Comparison of ENCODE assay signal across 8 cellular contexts in the genomic region with DNA sequence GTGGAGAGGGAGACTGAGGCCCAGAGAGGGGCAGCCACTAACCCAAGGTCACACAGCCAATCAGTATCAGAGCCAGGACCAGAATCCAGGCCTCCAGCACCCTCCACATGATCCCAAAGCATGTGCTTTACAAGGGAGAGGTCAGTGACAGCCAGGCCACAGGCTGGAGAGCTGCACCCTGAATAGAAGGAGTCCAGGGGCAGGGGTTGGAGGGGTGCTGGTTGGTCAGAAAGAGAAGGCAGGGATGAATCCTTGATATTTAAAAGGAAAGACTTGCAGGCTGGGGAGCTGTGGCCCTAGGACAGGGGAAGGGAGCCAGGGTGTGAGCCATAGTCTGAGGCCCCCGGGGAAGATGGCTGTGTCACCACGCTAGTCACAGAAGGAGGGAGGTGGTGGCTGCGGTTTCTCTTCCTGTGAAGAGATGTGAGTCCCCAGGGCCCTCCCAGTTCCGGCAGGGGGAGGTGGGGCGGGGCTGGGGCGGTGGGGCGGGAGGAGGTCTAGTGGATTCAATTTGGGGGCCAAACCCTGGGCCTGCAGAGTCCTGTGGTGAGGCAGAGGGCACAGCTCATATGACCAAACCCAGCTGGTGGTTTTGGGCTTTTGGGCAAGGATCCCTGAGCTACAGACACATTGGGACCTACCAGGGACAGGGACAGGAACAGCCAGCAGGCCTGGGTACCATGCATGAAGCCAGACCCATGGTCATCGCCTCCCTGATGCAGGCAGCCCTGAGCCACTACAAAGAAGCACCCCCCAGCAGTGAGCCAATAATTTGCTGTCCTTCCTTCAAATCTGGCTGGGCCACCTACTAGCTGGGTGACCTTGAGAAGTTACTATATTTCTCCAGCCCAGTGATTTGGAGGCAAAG. TPM values are rescaled to one million over a fixed set of nuclear protein-coding genes. Genes with fewer than 3 reads are reported as not detected.
A peak's percentile ranks its signal among the peaks of the same experiment; 100 is the strongest.
DNase-seq lines count a peak whose midpoint lies in the region; ATAC-seq and TF ChIP-seq lines count a peak whose summit lies in the region.

No MANE protein-coding gene starts in this region.

- peak overlapping the region; percentile 88 for H3K9ac ChIP-seq in OCI-LY3 (ENCODE audit: low read length)

- intact Hi-C loops in heart left ventricle (cut with DNase I) = no loop called here

- WGBS in heart left ventricle, 4 donors = 42 to 49% (median 45%) methylated on average over 6 to 8 of the region's 8 CpGs

- no peak for TF ChIP-seq POLR2A in heart left ventricle (IDR thresholded peaks at IDR 0.05)

- H3K4me2 ChIP-seq in OCI-LY3 (ENCODE audit: low read length) = peak overlapping the region; percentile 72

- H4K20me1 ChIP-seq in OCI-LY3 (ENCODE audit: insufficient read depth, low read length) = peaks cover 38% of the 10 kb centered on the region

- TF ChIP-seq CTCF in OCI-LY3 (IDR thresholded peaks at IDR 0.05; ENCODE audit: low read depth, low read length) (no peak), heart left ventricle (IDR thresholded peaks at IDR 0.05) (no peak)

- H3K27me3 ChIP-seq in OCI-LY3 (ENCODE audit: low read depth, low read length) (no peaks in the 10 kb centered on the region), heart left ventricle (peaks cover 0 to 52% (median 9%) of the 10 kb centered on the region in 9 donors)

- H3K79me2 ChIP-seq in OCI-LY3 (ENCODE audit: low read length) = peaks cover 63% of the 10 kb centered on the region

- peak overlapping the region; percentile 48 for H3K4me3 ChIP-seq in OCI-LY3 (ENCODE audit: low read length)
- peak overlapping the region in 1 of 12 donors; percentile 27 for H3K4me3 ChIP-seq in heart left ventricle

- H3K9me3 ChIP-seq in OCI-LY3 (ENCODE audit: insufficient read depth, low read length) = no peaks in the 10 kb centered on the region
- no peaks in the 10 kb centered on the region for H3K9me3 ChIP-seq in heart left ventricle

- H2AFZ ChIP-seq in OCI-LY3 (ENCODE audit: low read depth, low read length) = no peak overlapping the region

- peaks cover 88% of the 10 kb centered on the region for H3K4me1 ChIP-seq in OCI-LY3 (ENCODE audit: low read length)
- peaks cover 0 to 76% (median 0%) of the 10 kb centered on the region in 12 donors for H3K4me1 ChIP-seq in heart left ventricle

- ATAC-seq in GM21825 (IDR thresholded peaks at IDR 0.05; ENCODE audit: unreplicated experiment) (peak; percentile 35), heart left ventricle (peak in 3 of 4 donors; percentile 41 to 60 (median 58))

- H3K36me3 ChIP-seq in OCI-LY3 (replicated peaks; ENCODE audit: low read depth, low read length) = peaks cover 78% of the 10 kb centered on the region
- H3K36me3 ChIP-seq in heart left ventricle = peaks cover 0 to 46% (median 0%) of the 10 kb centered on the region in 9 donors

- H3K27ac ChIP-seq in OCI-LY3 (ENCODE audit: low read length) (peak overlapping the region; percentile 94), heart left ventricle (peak overlapping the region in 2 of 12 donors; percentile 41 to 91)

- peak; percentile 72 for DNase-seq in AML-193 (lab: John Stamatoyannopoulos, UW)
- peak; percentile 90 for DNase-seq in activated T-cell treated with anti-CD3 and anti-CD28 coated beads for 24 hours (ENCODE audit: low read depth)
- DNase-seq in heart left ventricle = peak in 2 of 5 donors; percentile 48 to 78
- DNase-seq in stimulated activated CD8-positive, alpha-beta memory T cell treated with anti-CD3 and anti-CD28 coated beads, Interleukin-12 subunit alpha, Interleukin-12 subunit beta, amount 100 ng/mL, for 1 hour (ENCODE audit: low read depth) = peak; percentile 84
- DNase-seq in cerebellar cortex (ENCODE audit: low spot score) = no peak
- DNase-seq in AG08396 (ENCODE audit: low spot score) = no peak

RNA-seq across cellular contexts. Expression of gene RAC2, which starts 14.0 kb away (rescaled TPM):
- 10 to 100 TPM in 2 of 9 donors, 1 to 10 TPM in 7; 1.4 to 60.5 (median 3.8) TPM for total RNA-seq in heart left ventricle
- 1 to 10 TPM; 1.3 to 4.6 TPM for polyA plus RNA-seq in heart left ventricle

RNA-seq across cellular contexts. Expression of gene SSTR3, which starts 17.8 kb away (rescaled TPM):
- total RNA-seq in heart left ventricle = under 1 TPM in 1 of 9 donors, not detected in 8; 0.07 TPM
- not detected for polyA plus RNA-seq in heart left ventricle

RNA-seq across cellular contexts. Expression of gene C1QTNF6, which starts 42.0 kb away (rescaled TPM):
- 10 to 100 TPM in 1 of 9 donors, 1 to 10 TPM in 6, under 1 TPM in 2; 0.31 to 11.9 (median 1.4) TPM for total RNA-seq in heart left ventricle
- 1 to 10 TPM in 1 of 2 donors, under 1 TPM in 1; 0.99 to 3.0 TPM for polyA plus RNA-seq in heart left ventricle

RNA-seq across cellular contexts. Expression of gene CYTH4, which starts 52.3 kb away (rescaled TPM):
- 10 to 100 TPM in 2 of 9 donors, 1 to 10 TPM in 7; 2.5 to 57.8 (median 4.4) TPM for total RNA-seq in heart left ventricle
- 1 to 10 TPM; 2.4 to 2.5 TPM for polyA plus RNA-seq in heart left ventricle

Comparison
In these comparisons a context has a peak if more than half of its experiments do, and no peak if none do; other contexts are left out.
1. DNase-seq: peak in AML-193 (2 of 2), activated T-cell treated with anti-CD3 and anti-CD28 coated beads for 24 hours (single experiment) and stimulated activated CD8-positive, alpha-beta memory T cell treated with anti-CD3 and anti-CD28 coated beads, Interleukin-12 subunit alpha, Interleukin-12 subunit beta, amount 100 ng/mL, for 1 hour (single experiment); none in cerebellar cortex (single experiment) and AG08396 (single experiment).